Comparison of ENCODE assay signal across 16 cellular contexts in genomic region chr6:144797881-144798589, GRCh38.
A peak's percentile ranks its signal among the peaks of the same experiment; 100 is the strongest.
DNase-seq lines count a peak whose midpoint lies in the region; ATAC-seq, FAIRE-seq and TF ChIP-seq lines count a peak whose summit lies in the region.
"Had no signal": no experiment of that assay in that cellular context is flagged by ENCODE, and none has a peak within 500 bp of the region (broad histone marks: within the 10 kb centered on the region; RNA-seq: fewer than 3 reads in every experiment).

No MANE protein-coding gene starts in this region.

- H3K9me3 ChIP-seq in liver (ENCODE audit: control insufficient read depth in 4 of 4, low read length in 3 of 4) (no peaks in the 10 kb centered on the region), HepG2 (ENCODE audit: low read length) (no peaks in the 10 kb centered on the region), RWPE2 (ENCODE audit: severe bottlenecking) (no peaks in the 10 kb centered on the region)

- no peak for TF ChIP-seq POLR2A in HepG2 (IDR thresholded peaks at IDR 0.05; ENCODE audit: insufficient read depth in 1 of 2, low read depth in 2 of 2, low read length in 2 of 2)

- in situ Hi-C loops in HepG2 (cut with HindIII; ENCODE audit: extremely low pct_ligation_motif_present, low pct_unique_long_range_greater_than_20kb) = no loop called here

- H3K9ac ChIP-seq in liver (ENCODE audit: low read depth in 1 of 2, low read length in 2 of 2) = no peak overlapping the region
- no peak overlapping the region for H3K9ac ChIP-seq in HepG2 (ENCODE audit: insufficient read depth, low read depth, low read length)

- intact Hi-C loops in HepG2 (cut with micrococcal nuclease; ENCODE audit: unreplicated experiment) = no loop called here

- H3K27ac ChIP-seq in liver (ENCODE audit: low read depth in 1 of 2, low read length in 2 of 2) (no peak overlapping the region), HepG2 (ENCODE audit: extremely low read length, insufficient read depth, low read length) (no peak overlapping the region), RWPE2 (ENCODE audit: poor library complexity, severe bottlenecking) (peak overlapping the region; percentile 28)
- H3K27ac ChIP-seq: heart left ventricle, spleen had no signal

- no peaks in the 10 kb centered on the region for H3K27me3 Mint-ChIP-seq in natural killer cell treated with Interleukin-12 subunit alpha and Interleukin-12 subunit beta and Interleukin-15 and Interleukin-18, amount 100 ng/mL, for 72 hours

- no peak overlapping the region for H2AFZ ChIP-seq in HepG2 (ENCODE audit: low read length)

- no peak for TF ChIP-seq CTCF in liver (IDR thresholded peaks at IDR 0.05; ENCODE audit: low read depth, low read length, missing input control)
- TF ChIP-seq CTCF in HepG2 (CRISPR knock-in tag; IDR thresholded peaks at IDR 0.05) = no peak
- no peak for TF ChIP-seq CTCF in RWPE2 (IDR thresholded peaks at IDR 0.05; ENCODE audit: poor library complexity, severe bottlenecking)
- no peak for TF ChIP-seq CTCF in fibroblast of mammary gland (conservative IDR thresholded peaks at IDR 0.05; ENCODE audit: control insufficient read depth, insufficient read depth, low read depth, low read length)

- H3K27me3 ChIP-seq in liver (ENCODE audit: control insufficient read depth in 4 of 4, insufficient read depth in 4 of 4, low read length in 3 of 4) = no peaks in the 10 kb centered on the region
- H3K27me3 ChIP-seq in HepG2 (ENCODE audit: control insufficient read depth in 1 of 2, insufficient read depth in 2 of 2, low read length in 2 of 2) = no peaks in the 10 kb centered on the region
- H3K27me3 ChIP-seq in RWPE2 (ENCODE audit: insufficient read depth, poor library complexity, severe bottlenecking) = no peaks in the 10 kb centered on the region
- H3K27me3 ChIP-seq: heart left ventricle, spleen had no signal

- no peak overlapping the region for H3K4me2 ChIP-seq in HepG2 (ENCODE audit: low read depth, low read length)

- FAIRE-seq in HepG2 (lab: Jason Lieb, UNC) = no peak

- no peak for ATAC-seq in HepG2
- ATAC-seq in RWPE2 (ENCODE audit: low read depth) = peak; percentile 85
- ATAC-seq in GM18502 (IDR thresholded peaks at IDR 0.05; ENCODE audit: poor library complexity, unreplicated experiment) = no peak
- ATAC-seq in natural killer cell treated with Interleukin-12 subunit alpha and Interleukin-12 subunit beta and Interleukin-15 and Interleukin-18, amount 100 ng/mL, for 72 hours = no peak
- ATAC-seq: heart left ventricle had no signal

- no peaks in the 10 kb centered on the region for H3K4me1 ChIP-seq in liver (ENCODE audit: control insufficient read depth in 4 of 4, insufficient read depth in 4 of 4, low read length in 3 of 4)
- H3K4me1 ChIP-seq in HepG2 (ENCODE audit: insufficient read depth, low read length) = no peaks in the 10 kb centered on the region
- peaks cover 14% of the 10 kb centered on the region for H3K4me1 ChIP-seq in RWPE2 (ENCODE audit: insufficient read depth, poor library complexity, severe bottlenecking)
- H3K4me1 ChIP-seq: heart left ventricle, spleen had no signal

- 89% methylated on average over 7 of the region's 7 CpGs for WGBS in liver
- 98% methylated on average over 7 of the region's 7 CpGs for WGBS in HepG2 (ENCODE audit: low lambda C conversion rate)

- no peaks in the 10 kb centered on the region for H4K20me1 ChIP-seq in HepG2 (ENCODE audit: insufficient read depth, low read length)

- H3K36me3 Mint-ChIP-seq in natural killer cell treated with Interleukin-12 subunit alpha and Interleukin-12 subunit beta and Interleukin-15 and Interleukin-18, amount 100 ng/mL, for 72 hours = peaks cover 32% of the 10 kb centered on the region

- DNase-seq in HepG2 (ENCODE audit: low spot score) (no peak), RWPE2 (ENCODE audit: low spot score) (no peak), fibroblast of mammary gland (ENCODE audit: low read depth) (peak; percentile 63), ecto neural progenitor cell (ENCODE audit: low spot score) (no peak), OCI-M1 (lab: John Stamatoyannopoulos, UW) (no peak)
- no peak for DNase-seq in natural killer cell treated with Interleukin-12 subunit alpha and Interleukin-12 subunit beta and Interleukin-15 and Interleukin-18, amount 100 ng/mL, for 72 hours (ENCODE audit: low spot score)
- DNase-seq: ACHN; activated CD8-positive, alpha-beta memory T cell treated with anti-CD3 and anti-CD28 coated beads for 24 hours; activated naive CD4-positive, alpha-beta T cell treated with anti-CD3 and anti-CD28 coated beads, Interleukin-2, amount 50 U/mL, for 16 hours; cortex of kidney; heart left ventricle; RPMI8226; spleen; trophoblast cell had no signal

- TF ChIP-seq EP300 in HepG2 (IDR thresholded peaks at IDR 0.05; ENCODE audit: low read depth in 2 of 2, low read length in 2 of 2) = no peak
- TF ChIP-seq EP300 in HepG2 (CRISPR knock-in tag; IDR thresholded peaks at IDR 0.05; ENCODE audit: borderline replicate concordance) = no peak

- TF ChIP-seq RAD21 in liver (IDR thresholded peaks at IDR 0.05) (no peak), HepG2 (CRISPR knock-in tag; IDR thresholded peaks at IDR 0.05) (no peak)

- BruUV-seq in HepG2 (replicated peaks; lab: Mats Ljungman, UMichigan) = no TSS peak

- H3K27ac Mint-ChIP-seq in natural killer cell treated with Interleukin-12 subunit alpha and Interleukin-12 subunit beta and Interleukin-15 and Interleukin-18, amount 100 ng/mL, for 72 hours = no peak overlapping the region

- POLR2A ChIA-PET in HepG2 (lab: Yijun Ruan, JAX) = no interaction called here

- H3K4me3 Mint-ChIP-seq in natural killer cell treated with Interleukin-12 subunit alpha and Interleukin-12 subunit beta and Interleukin-15 and Interleukin-18, amount 100 ng/mL, for 72 hours = no peak overlapping the region

- no peaks in the 10 kb centered on the region for H3K79me2 ChIP-seq in HepG2 (ENCODE audit: insufficient read depth, low read length)

- H3K4me1 Mint-ChIP-seq in natural killer cell treated with Interleukin-12 subunit alpha and Interleukin-12 subunit beta and Interleukin-15 and Interleukin-18, amount 100 ng/mL, for 72 hours (ENCODE audit: low read depth in 2 of 2) = peaks cover 12 to 13% of the 10 kb centered on the region in 2 donors

- CTCF ChIA-PET in HepG2 (lab: Yijun Ruan, JAX; ENCODE audit: low intra/inter-chr PET ratio, low total read pairs) = no interaction called here

- peaks cover 1 to 15% (median 10%) of the 10 kb centered on the region in 4 donors for H3K36me3 ChIP-seq in liver (ENCODE audit: control insufficient read depth in 4 of 4, insufficient read depth in 3 of 4, low read depth in 1 of 4, low read length in 3 of 4)
- H3K36me3 ChIP-seq in HepG2 (replicated peaks in 1 of 2; ENCODE audit: control insufficient read depth in 1 of 2, insufficient read depth in 2 of 2, low read length in 2 of 2) = peaks cover 12 to 40% of the 10 kb centered on the region in 2 experiments
- H3K36me3 ChIP-seq in RWPE2 (ENCODE audit: low read depth) = peaks cover 13% of the 10 kb centered on the region

- H3K9me3 Mint-ChIP-seq in natural killer cell treated with Interleukin-12 subunit alpha and Interleukin-12 subunit beta and Interleukin-15 and Interleukin-18, amount 100 ng/mL, for 72 hours = no peaks in the 10 kb centered on the region

- H3K4me3 ChIP-seq in liver (ENCODE audit: low read depth in 1 of 3, low read length in 3 of 3) (no peak overlapping the region), HepG2 (replicated peaks in 1 of 3; ENCODE audit: insufficient read depth in 1 of 3, low read depth in 2 of 3, low read length in 3 of 3) (no peak overlapping the region), RWPE2 (ENCODE audit: severe bottlenecking) (no peak overlapping the region), fibroblast of mammary gland (ENCODE audit: control insufficient read depth, low read depth, low read length) (no peak overlapping the region)
- H3K4me3 ChIP-seq: heart left ventricle, spleen had no signal

TF ChIP-seq in liver, 16 proteins besides CTCF, POLR2A, EP300 and RAD21 (continues in another document):
- no peak for TF ChIP-seq ZBTB33 (IDR thresholded peaks at IDR 0.05)
- peak in 1 of 2 donors; percentile 56 for TF ChIP-seq JUND (IDR thresholded peaks at IDR 0.05)
- peak in 1 of 2 donors; percentile 22 for TF ChIP-seq RXRA (IDR thresholded peaks at IDR 0.05)

TF ChIP-seq in HepG2, 621 proteins besides CTCF, POLR2A, EP300 and RAD21 (continues in another document):
- TF ChIP-seq DDIT3 (CRISPR knock-in tag; IDR thresholded peaks at IDR 0.05) (no peak), SP4 (CRISPR knock-in tag; IDR thresholded peaks at IDR 0.05) (no peak), TCF12 (IDR thresholded peaks at IDR 0.05) (no peak), TCF12 (CRISPR knock-in tag; IDR thresholded peaks at IDR 0.05) (no peak), KMT2B (CRISPR knock-in tag; IDR thresholded peaks at IDR 0.05) (no peak), ZBTB37 (CRISPR knock-in tag; IDR thresholded peaks at IDR 0.05) (no peak), ZNF761 (CRISPR knock-in tag; conservative IDR thresholded peaks at IDR 0.05) (no peak), ZFP36 (IDR thresholded peaks at IDR 0.05; ENCODE audit: borderline replicate concordance, low read depth, low read length, partially characterized antibody) (no peak)
